ENCODE assay signal across 1 cellular context in the genomic region with DNA sequence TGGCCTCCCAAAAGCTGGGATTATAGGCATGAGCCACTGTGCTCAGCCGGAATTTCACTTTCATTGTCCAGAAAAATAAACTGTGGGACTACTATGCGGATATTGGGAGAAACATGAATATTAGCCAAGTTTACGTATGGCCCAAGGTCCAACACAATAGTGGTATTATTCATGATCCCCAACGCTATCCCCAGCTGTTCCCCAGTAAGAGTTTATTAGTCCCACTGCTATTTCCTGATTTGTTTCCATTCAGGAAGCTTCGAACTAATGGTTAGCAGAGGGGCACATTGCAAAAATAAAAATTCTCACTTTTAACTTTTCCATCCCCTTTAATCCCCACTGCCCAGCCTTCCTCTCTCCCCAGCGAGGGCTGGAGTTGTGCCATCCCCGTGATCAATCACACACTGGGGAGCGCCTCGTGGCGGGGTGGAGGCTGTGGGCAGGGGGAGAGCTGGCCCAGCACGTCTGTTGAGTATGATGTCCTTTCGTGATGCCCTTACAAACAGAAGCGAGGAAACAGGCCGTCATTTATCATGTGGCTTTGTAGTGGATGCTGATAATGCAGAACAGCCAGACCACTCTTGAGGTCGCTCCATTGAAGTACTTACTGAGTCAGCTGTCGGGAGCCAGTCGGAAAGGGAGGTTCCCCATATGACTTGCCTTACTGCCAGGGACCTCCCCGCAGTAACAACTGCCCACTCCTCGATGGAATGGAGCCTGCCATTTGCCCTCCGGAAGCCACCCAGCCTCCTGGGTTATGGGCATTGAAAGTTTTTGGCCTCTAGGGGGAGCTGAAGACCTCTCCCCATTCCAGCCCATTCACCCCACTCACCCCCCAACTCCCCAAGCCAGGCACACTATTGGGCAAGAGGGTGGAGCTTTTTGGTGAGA.
TF ChIP-seq lines count a peak whose summit lies in the region.

No MANE protein-coding gene starts in this region.

TF ChIP-seq in GM12878, 131 proteins besides CTCF, POLR2A, EP300 and RAD21 (continued from another document):
- TF ChIP-seq, protein P1, sequence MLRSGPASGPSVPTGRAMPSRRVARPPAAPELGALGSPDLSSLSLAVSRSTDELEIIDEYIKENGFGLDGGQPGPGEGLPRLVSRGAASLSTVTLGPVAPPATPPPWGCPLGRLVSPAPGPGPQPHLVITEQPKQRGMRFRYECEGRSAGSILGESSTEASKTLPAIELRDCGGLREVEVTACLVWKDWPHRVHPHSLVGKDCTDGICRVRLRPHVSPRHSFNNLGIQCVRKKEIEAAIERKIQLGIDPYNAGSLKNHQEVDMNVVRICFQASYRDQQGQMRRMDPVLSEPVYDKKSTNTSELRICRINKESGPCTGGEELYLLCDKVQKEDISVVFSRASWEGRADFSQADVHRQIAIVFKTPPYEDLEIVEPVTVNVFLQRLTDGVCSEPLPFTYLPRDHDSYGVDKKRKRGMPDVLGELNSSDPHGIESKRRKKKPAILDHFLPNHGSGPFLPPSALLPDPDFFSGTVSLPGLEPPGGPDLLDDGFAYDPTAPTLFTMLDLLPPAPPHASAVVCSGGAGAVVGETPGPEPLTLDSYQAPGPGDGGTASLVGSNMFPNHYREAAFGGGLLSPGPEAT (IDR thresholded peaks at IDR 0.05; ENCODE audit: low read depth) = no peak
- TF ChIP-seq WRNIP1 (IDR thresholded peaks at IDR 0.05; ENCODE audit: borderline replicate concordance, low read depth, low read length) = no peak
- TF ChIP-seq ZNF384 (IDR thresholded peaks at IDR 0.05; ENCODE audit: borderline replicate concordance, low read depth, low read length) = no peak
- no peak for TF ChIP-seq ZSCAN29 (IDR thresholded peaks at IDR 0.05)
- TF ChIP-seq, protein P2, sequence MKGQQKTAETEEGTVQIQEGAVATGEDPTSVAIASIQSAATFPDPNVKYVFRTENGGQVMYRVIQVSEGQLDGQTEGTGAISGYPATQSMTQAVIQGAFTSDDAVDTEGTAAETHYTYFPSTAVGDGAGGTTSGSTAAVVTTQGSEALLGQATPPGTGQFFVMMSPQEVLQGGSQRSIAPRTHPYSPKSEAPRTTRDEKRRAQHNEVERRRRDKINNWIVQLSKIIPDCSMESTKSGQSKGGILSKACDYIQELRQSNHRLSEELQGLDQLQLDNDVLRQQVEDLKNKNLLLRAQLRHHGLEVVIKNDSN (IDR thresholded peaks at IDR 0.05; ENCODE audit: borderline replicate concordance, extremely low read length, insufficient read depth, low read depth, low read length) = no peak
- TF ChIP-seq, protein P3, sequence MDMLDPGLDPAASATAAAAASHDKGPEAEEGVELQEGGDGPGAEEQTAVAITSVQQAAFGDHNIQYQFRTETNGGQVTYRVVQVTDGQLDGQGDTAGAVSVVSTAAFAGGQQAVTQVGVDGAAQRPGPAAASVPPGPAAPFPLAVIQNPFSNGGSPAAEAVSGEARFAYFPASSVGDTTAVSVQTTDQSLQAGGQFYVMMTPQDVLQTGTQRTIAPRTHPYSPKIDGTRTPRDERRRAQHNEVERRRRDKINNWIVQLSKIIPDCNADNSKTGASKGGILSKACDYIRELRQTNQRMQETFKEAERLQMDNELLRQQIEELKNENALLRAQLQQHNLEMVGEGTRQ (IDR thresholded peaks at IDR 0.05; ENCODE audit: borderline replicate concordance, low read depth, low read length) = no peak
- no peak for TF ChIP-seq CBX5 (IDR thresholded peaks at IDR 0.05; ENCODE audit: low read depth)
